ENCODE assay signal across 24 cellular contexts in genomic region chr18:44704137-44704791, GRCh38.
"Had no signal": no experiment of that assay in that cellular context is flagged by ENCODE, and none has a peak within 500 bp of the region (broad histone marks: within the 10 kb centered on the region; RNA-seq: fewer than 3 reads in every experiment).

No MANE protein-coding gene starts in this region.

- H3K9me3 ChIP-seq: SJSA1 had no signal

- FAIRE-seq: astrocyte, RCC 7860 had no signal

- H3K4me3 ChIP-seq: SJSA1 had no signal

- ATAC-seq: activated CD8-positive, alpha-beta memory T cell treated with anti-CD3 and anti-CD28 coated beads, Interleukin-2, amount 10 ng/mL, durations not matched to agents 7 days and 5 days; activated CD8-positive, alpha-beta T cell treated with anti-CD3 and anti-CD28 coated beads, Interleukin-2, amount 10 ng/mL, durations not matched to agents 7 days and 5 days; PC-3; T-helper 17 cell; WTC11 had no signal

- H3K27ac ChIP-seq: SJSA1 had no signal

- DNase-seq: activated CD4-positive, alpha-beta T cell treated with anti-CD3 and anti-CD28 coated beads for 48 hours; activated CD4-positive, alpha-beta T cell treated with anti-CD3 and anti-CD28 coated beads, Interleukin-2, amount 50 U/mL, for 4 hours; activated CD4-positive, CD25-positive, alpha-beta regulatory T cell treated with anti-CD3 and anti-CD28 coated beads, Interleukin-2, amount 50 U/mL, for 72 hours; activated CD8-positive, alpha-beta memory T cell treated with anti-CD3 and anti-CD28 coated beads, Interleukin-2, amount 10 ng/mL, durations not matched to agents 7 days and 5 days; activated CD8-positive, alpha-beta T cell treated with anti-CD3 and anti-CD28 coated beads, Interleukin-2, amount 10 ng/mL, durations not matched to agents 7 days and 5 days; activated gamma-delta T cell; activated naive CD4-positive, alpha-beta T cell treated with anti-CD3 and anti-CD28 coated beads for 36 hours; activated T-cell treated with anti-CD3 and anti-CD28 coated beads, Interleukin-2, amount 50 U/mL, for 24 hours; amygdala; NCI-H1048; NCI-H1417; NCI-H1930; NCI-H2107; NCI-H345; NCI-H510A; NCI-H69; PC-3; SHP77; T-helper 17 cell; T-helper 9 cell had no signal

- H3K27me3 ChIP-seq: SJSA1 had no signal
